In genomic region chr6:15008269-15008668, GRCh38 we compare ENCODE assay signal across 22 cellular contexts.
DNase-seq lines count a peak whose midpoint lies in the region; ATAC-seq and TF ChIP-seq lines count a peak whose summit lies in the region.
"Had no signal": no experiment of that assay in that cellular context is flagged by ENCODE, and none has a peak within 500 bp of the region (broad histone marks: within the 10 kb centered on the region; RNA-seq: fewer than 3 reads in every experiment).

No MANE protein-coding gene starts in this region.

- no peak overlapping the region for H3K18ac ChIP-seq in H9 (ENCODE audit: insufficient read length, low read depth, low read length)

- H2AFZ ChIP-seq in H9 (ENCODE audit: low read length) (no peak overlapping the region), neural progenitor cell (replicated peaks) (no peak overlapping the region)
- H2AFZ ChIP-seq: GM23338 had no signal

- ATAC-seq in HG03565 (IDR thresholded peaks at IDR 0.05; ENCODE audit: unreplicated experiment) (no peak), HG03175 (IDR thresholded peaks at IDR 0.05; ENCODE audit: unreplicated experiment) (no peak), T-cell (replicated peaks in 1 of 4) (no peak)
- ATAC-seq: A549, GM23338 had no signal

- H3K4ac ChIP-seq in H9 (ENCODE audit: low read depth, low read length), result no peak overlapping the region

- H3K9ac ChIP-seq in H9 (ENCODE audit: extremely low read depth, insufficient read length, low read length) (no peak overlapping the region), neural progenitor cell (no peak overlapping the region)
- H3K9ac ChIP-seq: BLaER1 treated with 17β-estradiol and CSF1 and Interleukin-3, amounts not matched to agents 10 nM and 100 nM had no signal

- H3K23me2 ChIP-seq in H9 (ENCODE audit: insufficient read length, low read depth, low read length, poor library complexity, severe bottlenecking), result no peaks in the 10 kb centered on the region

- H3F3A ChIP-seq in neural progenitor cell (ENCODE audit: low read depth), result no peaks in the 10 kb centered on the region

- H3K36me3 ChIP-seq in neural progenitor cell, result no peaks in the 10 kb centered on the region
- H3K36me3 ChIP-seq: BE2C; BLaER1 treated with 17β-estradiol and CSF1 and Interleukin-3, amounts not matched to agents 10 nM and 100 nM; HAP-1 had no signal

- no peak overlapping the region for H2BK120ac ChIP-seq in H9 (ENCODE audit: low read depth, low read length, poor library complexity, severe bottlenecking)

- H3K27me3 Mint-ChIP-seq in H9 (ENCODE audit: low read depth) (no peaks in the 10 kb centered on the region), neural progenitor cell (ENCODE audit: insufficient read depth, low read depth) (peaks cover 5% of the 10 kb centered on the region), T-cell (peaks cover 0 to 3% of the 10 kb centered on the region in 2 donors)
- H3K27me3 Mint-ChIP-seq in activated T-helper 1 cell treated with anti-CD3 and anti-CD28 coated beads, Interleukin-12 subunit alpha, Interleukin-12 subunit beta, Interleukin-2, Interleukin-4 antibody, amounts not matched to agents 30 ng/mL and 10 ng/mL and 1 ng/mL, durations not matched to agents 14 hours and 24 hours and 36 hours (ENCODE audit: insufficient read depth), result no peaks in the 10 kb centered on the region
- no peaks in the 10 kb centered on the region for H3K27me3 Mint-ChIP-seq in dendritic cell treated with granulocyte-macrophage colony-stimulating factor and Interleukin-4, amounts not matched to agents 40 ng/mL and 50 ng/mL, for 4 days
- H3K27me3 Mint-ChIP-seq: CD4-positive, alpha-beta T cell had no signal

- no peaks in the 10 kb centered on the region for H4K20me1 ChIP-seq in H9 (ENCODE audit: control insufficient read depth, insufficient read depth, insufficient read length)
- H4K20me1 ChIP-seq in neural progenitor cell (ENCODE audit: low read depth), result no peaks in the 10 kb centered on the region
- H4K20me1 ChIP-seq: BLaER1 treated with 17β-estradiol and CSF1 and Interleukin-3, amounts not matched to agents 10 nM and 100 nM had no signal

- H3K27ac Mint-ChIP-seq in H9 (peak overlapping the region in 2 of 3 experiments; percentile 2 to 51; a peak in 2 of 7 replicates), neural progenitor cell (no peak overlapping the region), T-cell (no peak overlapping the region)
- H3K27ac Mint-ChIP-seq in activated T-helper 1 cell treated with anti-CD3 and anti-CD28 coated beads, Interleukin-12 subunit alpha, Interleukin-12 subunit beta, Interleukin-2, Interleukin-4 antibody, amounts not matched to agents 30 ng/mL and 10 ng/mL and 1 ng/mL, durations not matched to agents 14 hours and 24 hours and 36 hours, result peak overlapping the region; percentile 31
- H3K27ac Mint-ChIP-seq in dendritic cell treated with granulocyte-macrophage colony-stimulating factor and Interleukin-4, amounts not matched to agents 40 ng/mL and 50 ng/mL, for 4 days, result peak overlapping the region; percentile 15
- H3K27ac Mint-ChIP-seq: CD14-positive monocyte; CD4-positive, alpha-beta T cell; GM23338 had no signal

- H3K4me2 ChIP-seq in H9 (ENCODE audit: insufficient read depth, insufficient read length, low read length) (no peak overlapping the region), neural progenitor cell (no peak overlapping the region)
- H3K4me2 ChIP-seq: A549; BLaER1 treated with 17β-estradiol and CSF1 and Interleukin-3, amounts not matched to agents 10 nM and 100 nM; GM23338 had no signal

- peaks cover 12 to 43% (median 30%) of the 10 kb centered on the region in 3 experiments for H3K36me3 Mint-ChIP-seq in H9 (ENCODE audit: insufficient read depth in 1 of 3, low read depth in 3 of 3)
- H3K36me3 Mint-ChIP-seq in activated T-helper 1 cell treated with anti-CD3 and anti-CD28 coated beads, Interleukin-12 subunit alpha, Interleukin-12 subunit beta, Interleukin-2, Interleukin-4 antibody, amounts not matched to agents 30 ng/mL and 10 ng/mL and 1 ng/mL, durations not matched to agents 14 hours and 24 hours and 36 hours (ENCODE audit: low read depth), result peaks cover 2% of the 10 kb centered on the region
- H3K36me3 Mint-ChIP-seq in dendritic cell treated with granulocyte-macrophage colony-stimulating factor and Interleukin-4, amounts not matched to agents 40 ng/mL and 50 ng/mL, for 4 days (ENCODE audit: low read depth), result no peaks in the 10 kb centered on the region
- H3K36me3 Mint-ChIP-seq in neural progenitor cell, result no peaks in the 10 kb centered on the region
- no peaks in the 10 kb centered on the region for H3K36me3 Mint-ChIP-seq in T-cell
- H3K36me3 Mint-ChIP-seq: CD14-positive monocyte had no signal

- TF ChIP-seq CTCF in H9 (conservative IDR thresholded peaks at IDR 0.05) (no peak), neural progenitor cell (IDR thresholded peaks at IDR 0.05) (no peak)

- H2BK15ac ChIP-seq in H9 (ENCODE audit: low read depth, low read length), result no peak overlapping the region

- intact Hi-C loops in activated T-helper 1 cell treated with anti-CD3 and anti-CD28 coated beads, Interleukin-12 subunit alpha, Interleukin-12 subunit beta, Interleukin-2, Interleukin-4 antibody, amounts not matched to agents 30 ng/mL and 10 ng/mL and 1 ng/mL, durations not matched to agents 14 hours and 24 hours and 36 hours (cut with micrococcal nuclease), result no loop called here
- intact Hi-C loops in dendritic cell treated with granulocyte-macrophage colony-stimulating factor and Interleukin-4, amounts not matched to agents 40 ng/mL and 50 ng/mL, for 4 days (cut with micrococcal nuclease), result no loop called here

- no peak overlapping the region for H4K5ac ChIP-seq in H9 (ENCODE audit: insufficient read length, low read depth, low read length)

- H3K79me2 ChIP-seq in H9 (ENCODE audit: insufficient read depth, low read length), result no peaks in the 10 kb centered on the region; the same call in 1 of the 2 replicates
- H3K79me2 ChIP-seq in neural progenitor cell (ENCODE audit: low read depth), result no peaks in the 10 kb centered on the region

- no peak overlapping the region for H3T11ph ChIP-seq in H9 (ENCODE audit: low read length)

- no peak overlapping the region for H3K23ac ChIP-seq in H9 (ENCODE audit: insufficient read length, low read depth, low read length)

- no peak overlapping the region for H4K8ac ChIP-seq in H9 (replicated peaks; ENCODE audit: insufficient read length, low read depth, low read length)

- no peaks in the 10 kb centered on the region for H3K9me3 Mint-ChIP-seq in H9
- H3K9me3 Mint-ChIP-seq in activated T-helper 1 cell treated with anti-CD3 and anti-CD28 coated beads, Interleukin-12 subunit alpha, Interleukin-12 subunit beta, Interleukin-2, Interleukin-4 antibody, amounts not matched to agents 30 ng/mL and 10 ng/mL and 1 ng/mL, durations not matched to agents 14 hours and 24 hours and 36 hours, result no peaks in the 10 kb centered on the region
- no peaks in the 10 kb centered on the region for H3K9me3 Mint-ChIP-seq in dendritic cell treated with granulocyte-macrophage colony-stimulating factor and Interleukin-4, amounts not matched to agents 40 ng/mL and 50 ng/mL, for 4 days
- no peaks in the 10 kb centered on the region for H3K9me3 Mint-ChIP-seq in neural progenitor cell
- H3K9me3 Mint-ChIP-seq in T-cell, result no peaks in the 10 kb centered on the region
- H3K9me3 Mint-ChIP-seq: GM23338 had no signal

- CTCF ChIA-PET in T-cell (lab: Charles Lee), result no interaction called here

- no peak overlapping the region for H2BK20ac ChIP-seq in H9 (ENCODE audit: low read depth, low read length, poor library complexity, severe bottlenecking)

- H3K9me3 ChIP-seq in H9 (ENCODE audit: control insufficient read depth, low read depth, low read length) (no peaks in the 10 kb centered on the region), neural progenitor cell (ENCODE audit: low read depth) (no peaks in the 10 kb centered on the region)
- H3K9me3 ChIP-seq: A549, BE2C, HAP-1 had no signal

- H3K4me3 Mint-ChIP-seq in H9 (no peak overlapping the region), neural progenitor cell (peak overlapping the region; percentile 0), T-cell (no peak overlapping the region)
- no peak overlapping the region for H3K4me3 Mint-ChIP-seq in activated T-helper 1 cell treated with anti-CD3 and anti-CD28 coated beads, Interleukin-12 subunit alpha, Interleukin-12 subunit beta, Interleukin-2, Interleukin-4 antibody, amounts not matched to agents 30 ng/mL and 10 ng/mL and 1 ng/mL, durations not matched to agents 14 hours and 24 hours and 36 hours
- no peak overlapping the region for H3K4me3 Mint-ChIP-seq in dendritic cell treated with granulocyte-macrophage colony-stimulating factor and Interleukin-4, amounts not matched to agents 40 ng/mL and 50 ng/mL, for 4 days
- H3K4me3 Mint-ChIP-seq: CD14-positive monocyte; CD4-positive, alpha-beta T cell; GM23338 had no signal

- no peaks in the 10 kb centered on the region for H3K27me3 ChIP-seq in H9 (ENCODE audit: insufficient read depth, low read length)
- no peaks in the 10 kb centered on the region for H3K27me3 ChIP-seq in neural progenitor cell
- H3K27me3 ChIP-seq: BE2C; BLaER1 treated with 17β-estradiol and CSF1 and Interleukin-3, amounts not matched to agents 10 nM and 100 nM had no signal

- POLR2A ChIA-PET in T-cell (lab: Charles Lee), result no interaction called here

- no peak overlapping the region for H3K56ac ChIP-seq in H9 (ENCODE audit: insufficient read length, low read depth, low read length)

- H2BK5ac ChIP-seq in H9 (ENCODE audit: insufficient read length, low read length), result no peak overlapping the region

- H3K4me1 ChIP-seq in H9 (ENCODE audit: insufficient read depth, low read length), result no peaks in the 10 kb centered on the region
- H3K4me1 ChIP-seq in neural progenitor cell, result no peaks in the 10 kb centered on the region
- H3K4me1 ChIP-seq: A549; BE2C; BLaER1 treated with 17β-estradiol and CSF1 and Interleukin-3, amounts not matched to agents 10 nM and 100 nM had no signal

- H2BK12ac ChIP-seq in H9 (ENCODE audit: insufficient read length, low read depth, low read length), result no peak overlapping the region

- no peak overlapping the region for H2AK5ac ChIP-seq in H9 (ENCODE audit: insufficient read length, low read length)

- no peak overlapping the region for H3K14ac ChIP-seq in H9 (ENCODE audit: insufficient read depth, low read length)

- no peak overlapping the region for H3K4me3 ChIP-seq in neural progenitor cell
- H3K4me3 ChIP-seq: A549; BLaER1 treated with 17β-estradiol and CSF1 and Interleukin-3, amounts not matched to agents 10 nM and 100 nM; GM23338; HAP-1 had no signal

- H3K4me1 Mint-ChIP-seq in H9, result no peaks in the 10 kb centered on the region
- H3K4me1 Mint-ChIP-seq in activated T-helper 1 cell treated with anti-CD3 and anti-CD28 coated beads, Interleukin-12 subunit alpha, Interleukin-12 subunit beta, Interleukin-2, Interleukin-4 antibody, amounts not matched to agents 30 ng/mL and 10 ng/mL and 1 ng/mL, durations not matched to agents 14 hours and 24 hours and 36 hours (ENCODE audit: low read depth), result peaks cover 6% of the 10 kb centered on the region
- peaks cover 24% of the 10 kb centered on the region for H3K4me1 Mint-ChIP-seq in dendritic cell treated with granulocyte-macrophage colony-stimulating factor and Interleukin-4, amounts not matched to agents 40 ng/mL and 50 ng/mL, for 4 days (ENCODE audit: low read depth)
- H3K4me1 Mint-ChIP-seq in neural progenitor cell, result no peaks in the 10 kb centered on the region
- no peaks in the 10 kb centered on the region for H3K4me1 Mint-ChIP-seq in T-cell
- H3K4me1 Mint-ChIP-seq: GM23338 had no signal

- H3K27ac ChIP-seq in H9 (ENCODE audit: insufficient read length, low read depth, low read length) (no peak overlapping the region), neural progenitor cell (no peak overlapping the region)
- H3K27ac ChIP-seq: A549; BLaER1 treated with 17β-estradiol and CSF1 and Interleukin-3, amounts not matched to agents 10 nM and 100 nM had no signal

- DNase-seq in H9, result no peak
- no peak for DNase-seq in activated T-helper 1 cell treated with anti-CD3 and anti-CD28 coated beads, Interleukin-12 subunit alpha, Interleukin-12 subunit beta, Interleukin-2, Interleukin-4 antibody, amounts not matched to agents 30 ng/mL and 10 ng/mL and 1 ng/mL, durations not matched to agents 14 hours and 24 hours and 36 hours (ENCODE audit: low spot score)
- DNase-seq in neural progenitor cell (ENCODE audit: low spot score), result no peak
- no peak for DNase-seq in T-cell
- DNase-seq: 8988T; ACHN; AML-193; BE2C; Calu3; CD4-positive, alpha-beta T cell; COR-L47; DMS53; DMS79 treated with DMSO at 0.1 percent for 48 hours; GF-D8 had no signal

- H4K91ac ChIP-seq in H9 (ENCODE audit: insufficient read length, low read depth, low read length), result no peak overlapping the region

- H3K79me1 ChIP-seq in H9 (ENCODE audit: insufficient read depth, low read depth, low read length, poor library complexity, severe bottlenecking), result no peaks in the 10 kb centered on the region

Comparison
In these comparisons a context has a peak if more than half of its experiments do, and no peak if none do; other contexts are left out.
1. H3K27ac Mint-ChIP-seq: peak in H9 (2 of 3), activated T-helper 1 cell treated with anti-CD3 and anti-CD28 coated beads, Interleukin-12 subunit alpha, Interleukin-12 subunit beta, Interleukin-2, Interleukin-4 antibody, amounts not matched to agents 30 ng/mL and 10 ng/mL and 1 ng/mL, durations not matched to agents 14 hours and 24 hours and 36 hours (single experiment) and dendritic cell treated with granulocyte-macrophage colony-stimulating factor and Interleukin-4, amounts not matched to agents 40 ng/mL and 50 ng/mL, for 4 days (single experiment); none in neural progenitor cell (single experiment) and T-cell (0 of 2).